ENCODE assay signal across 7 cellular contexts in genomic region chr17:2042355-2042929, GRCh38. TPM values are rescaled to one million over a fixed set of nuclear protein-coding genes. Genes with fewer than 3 reads are reported as not detected.
DNase-seq lines count a peak whose midpoint lies in the region; ATAC-seq and TF ChIP-seq lines count a peak whose summit lies in the region.

No MANE protein-coding gene starts in this region.

- peaks cover 18% of the 10 kb centered on the region for H3K36me3 ChIP-seq in HAP-1 (replicated peaks)
- H3K36me3 ChIP-seq in mucosa of rectum (ENCODE audit: control insufficient read depth in 2 of 2, insufficient read depth in 2 of 2, low read length in 2 of 2) = peaks cover 3 to 17% of the 10 kb centered on the region in 2 donors

- intact Hi-C loops in dorsolateral prefrontal cortex (cut with DNase I) = loop anchor here in 1 of 2 donors (5.0 to 10.0 kb wide), 3 partner anchors 135 to 478 kb away; partner anchors contain the start of genes PITPNA and WDR81

- peak in 1 of 2 experiments; percentile 56 for DNase-seq in HAP-1 (ENCODE audit: low spot score in 2 of 2)
- peak; percentile 49 for DNase-seq in OCI-M1 (lab: John Stamatoyannopoulos, UW)
- peak in 1 of 10 donors; percentile 43 for DNase-seq in dorsolateral prefrontal cortex

- H3K9me3 ChIP-seq in HAP-1 = no peaks in the 10 kb centered on the region
- no peaks in the 10 kb centered on the region for H3K9me3 ChIP-seq in mucosa of rectum (ENCODE audit: control insufficient read depth in 2 of 2, low read length in 2 of 2)

- TF ChIP-seq CTCF in dorsolateral prefrontal cortex (IDR thresholded peaks at IDR 0.05 in 54 of 56, conservative IDR thresholded peaks at IDR 0.05 in 2 of 56; ENCODE audit: low read depth in 1 of 56, partially characterized antibody in 56 of 56) = peak in 1 of 56 donors; percentile 11

- in situ Hi-C loops in HAP-1 (cut with MboI; ENCODE audit: low sequenced_read_pairs) = loop anchor here (25.0 kb wide), 1 partner anchor 405 kb away; the partner anchor contains the start of genes RILP, SCARF1 and SLC43A2

- peak overlapping the region; percentile 92 to 94 for H3K9ac ChIP-seq in mucosa of rectum (ENCODE audit: low read depth in 1 of 2, low read length in 2 of 2)

- peak overlapping the region in 57 of 59 donors; percentile 60 to 96 (median 89) for H3K27ac ChIP-seq in dorsolateral prefrontal cortex
- peak overlapping the region; percentile 81 to 85 for H3K27ac ChIP-seq in mucosa of rectum (ENCODE audit: low read depth in 2 of 2, low read length in 2 of 2)

- H3K4me1 ChIP-seq in HAP-1 = peaks cover 5% of the 10 kb centered on the region; the same call in 1 of the 2 replicates
- peaks cover 12 to 17% of the 10 kb centered on the region in 2 donors for H3K4me1 ChIP-seq in mucosa of rectum (ENCODE audit: control insufficient read depth in 2 of 2, insufficient read depth in 2 of 2, low read length in 2 of 2)

- no peaks in the 10 kb centered on the region for H3K27me3 ChIP-seq in HAP-1 (ENCODE audit: low read depth)
- no peaks in the 10 kb centered on the region for H3K27me3 ChIP-seq in dorsolateral prefrontal cortex
- no peaks in the 10 kb centered on the region for H3K27me3 ChIP-seq in mucosa of rectum (ENCODE audit: control insufficient read depth in 2 of 2, insufficient read depth in 2 of 2, low read length in 2 of 2)

- ATAC-seq in HG03442 (IDR thresholded peaks at IDR 0.05; ENCODE audit: unreplicated experiment) (no peak), HG03460 (IDR thresholded peaks at IDR 0.05; ENCODE audit: unreplicated experiment) (no peak), HG02678 (IDR thresholded peaks at IDR 0.05; ENCODE audit: unreplicated experiment) (no peak)

- H3K4me3 ChIP-seq in HAP-1 = peak overlapping the region; percentile 83
- H3K4me3 ChIP-seq in dorsolateral prefrontal cortex = peak overlapping the region; percentile 56 to 92 (median 82)
- H3K4me3 ChIP-seq in mucosa of rectum (ENCODE audit: low read length in 2 of 2) = peak overlapping the region; percentile 85 to 98

RNA-seq across cellular contexts. Expression of gene OVCA2, which starts 0.6 kb away (rescaled TPM):
- total RNA-seq in dorsolateral prefrontal cortex = 10 to 100 TPM in 108 of 120 experiments, 1 to 10 TPM in 12; 6.6 to 29.4 (median 16.4) TPM

RNA-seq across cellular contexts. Expression of gene HIC1, which starts 12.5 kb away (rescaled TPM):
- total RNA-seq in dorsolateral prefrontal cortex = 10 to 100 TPM in 18 of 120 experiments, 1 to 10 TPM in 102; 1.6 to 17.4 (median 6.5) TPM

RNA-seq across cellular contexts. Expression of gene DPH1, which starts 12.5 kb away (rescaled TPM):
- 100 to 1,000 TPM in 30 of 120 experiments, 10 to 100 TPM in 90; 57.6 to 158 (median 87.2) TPM for total RNA-seq in dorsolateral prefrontal cortex

RNA-seq across cellular contexts. Expression of gene RTN4RL1, which starts 17.3 kb away (rescaled TPM):
- total RNA-seq in dorsolateral prefrontal cortex = 10 to 100 TPM in 119 of 120 experiments, 1 to 10 TPM in 1; 4.8 to 43.6 (median 22.0) TPM
